In genomic region chr2:216362730-216363129, GRCh38 we compare ENCODE assay signal across 13 cellular contexts. TPM values are rescaled to one million over a fixed set of nuclear protein-coding genes. Genes with fewer than 3 reads are reported as not detected.
DNase-seq lines count a peak whose midpoint lies in the region; ATAC-seq and TF ChIP-seq lines count a peak whose summit lies in the region.
"Had no signal": no experiment of that assay in that cellular context is flagged by ENCODE, and none has a peak within 500 bp of the region (broad histone marks: within the 10 kb centered on the region; RNA-seq: fewer than 3 reads in every experiment).

No MANE protein-coding gene starts in this region.

- no peak overlapping the region for H2AFZ ChIP-seq in hepatocyte

- TF ChIP-seq CTCF in hepatocyte (IDR thresholded peaks at IDR 0.05; ENCODE audit: poor library complexity): no peak

- DNase-seq in DMS79 treated with DMSO at 0.1 percent for 48 hours (lab: John Stamatoyannopoulos, UW) (peak; percentile 94), LHCN-M2 (ENCODE audit: low read depth) (peak; percentile 24), amniotic epithelial cell (ENCODE audit: low read depth) (peak; percentile 82), hepatocyte (ENCODE audit: low spot score) (peak; percentile 50), NCI-H82 treated with DMSO at 0.1 percent for 48 hours (lab: John Stamatoyannopoulos, UW; ENCODE audit: unreplicated experiment) (no peak)
- DNase-seq in stimulated activated CD4-positive, alpha-beta T cell treated with anti-CD3 and anti-CD28 coated beads, Interleukin-2, amount 100 ng/mL, for 48 hours: no peak
- DNase-seq: activated CD8-positive, alpha-beta memory T cell treated with anti-CD3 and anti-CD28 coated beads, Interleukin-2, amount 10 ng/mL, durations not matched to agents 7 days and 5 days; NCI-H2081; stimulated activated naive CD8-positive, alpha-beta T cell treated with anti-CD3 and anti-CD28 coated beads, Interleukin-15, amount 100 ng/mL, for 72 hours had no signal

- H3K4me3 ChIP-seq in hepatocyte: no peak overlapping the region

- H3K27me3 ChIP-seq in hepatocyte: peaks cover 30% of the 10 kb centered on the region

- H4K20me1 ChIP-seq in hepatocyte (ENCODE audit: insufficient read depth, poor library complexity, severe bottlenecking): no peaks in the 10 kb centered on the region

- no peaks in the 10 kb centered on the region for H3K36me3 ChIP-seq in hepatocyte (replicated peaks; ENCODE audit: insufficient read depth, low read depth)

- WGBS in hepatocyte (ENCODE audit: low lambda C conversion rate, missing lambda C conversion rate): 62% methylated on average over 2 of the region's 2 CpGs

- H3K9me2 ChIP-seq in hepatocyte (replicated peaks; ENCODE audit: insufficient read depth): no peaks in the 10 kb centered on the region

- ATAC-seq in GM18505 (IDR thresholded peaks at IDR 0.05; ENCODE audit: unreplicated experiment) (no peak), GM19452 (IDR thresholded peaks at IDR 0.05; ENCODE audit: unreplicated experiment) (no peak)
- ATAC-seq: activated CD8-positive, alpha-beta memory T cell treated with anti-CD3 and anti-CD28 coated beads, Interleukin-2, amount 10 ng/mL, durations not matched to agents 7 days and 5 days; Right ventricle myocardium inferior; stimulated activated naive CD8-positive, alpha-beta T cell treated with anti-CD3 and anti-CD28 coated beads, Interleukin-15, amount 100 ng/mL, for 72 hours had no signal

- H3K4me1 ChIP-seq in hepatocyte (ENCODE audit: insufficient read depth): no peaks in the 10 kb centered on the region

- no peaks in the 10 kb centered on the region for H3K79me2 ChIP-seq in hepatocyte

- H3K4me2 ChIP-seq in hepatocyte: no peak overlapping the region

- no peak for TF ChIP-seq POLR2A in GM18505 (IDR thresholded peaks at IDR 0.05; ENCODE audit: borderline replicate concordance, extremely low read depth, insufficient read depth, insufficient read length)

- no peak overlapping the region for H3K27ac ChIP-seq in hepatocyte

- no peaks in the 10 kb centered on the region for H3K9me3 ChIP-seq in hepatocyte (ENCODE audit: low read depth)

RNA-seq across cellular contexts. Expression of gene MARCHF4, which starts 9.6 kb away (rescaled TPM):
- total RNA-seq in LHCN-M2 (2014; rRNA removed): 1.9 and 2.7 TPM in 2 replicates
- 17.2 TPM for polyA plus RNA-seq in LHCN-M2 (2012)
- total RNA-seq in hepatocyte: 0.13 TPM in 1 of 2 replicates, not detected in the other
- polyA plus RNA-seq in hepatocyte: 0.28 TPM in 1 of 2 replicates, not detected in the other
- total RNA-seq: activated CD8-positive, alpha-beta memory T cell treated with anti-CD3 and anti-CD28 coated beads, Interleukin-2, amount 10 ng/mL, durations not matched to agents 7 days and 5 days had no signal
- polyA plus RNA-seq: CD14-positive monocyte had no signal

RNA-seq across cellular contexts. Expression of gene SMARCAL1, which starts 49.6 kb away (rescaled TPM):
- total RNA-seq in LHCN-M2 (2014; rRNA removed) (9.2 and 16.2 TPM in 2 replicates), hepatocyte (10.7 and 19.9 TPM in 2 replicates)
- 19.9 TPM for polyA plus RNA-seq in LHCN-M2 (2012)
- 18.8 and 22.0 TPM in 2 replicates for polyA plus RNA-seq in hepatocyte

Comparison
In these comparisons a context has a peak if more than half of its experiments do, and no peak if none do; other contexts are left out.
1. DNase-seq: peak in DMS79 treated with DMSO at 0.1 percent for 48 hours (single experiment), LHCN-M2 (single experiment), amniotic epithelial cell (single experiment) and hepatocyte (single experiment); none in NCI-H82 treated with DMSO at 0.1 percent for 48 hours (single experiment) and stimulated activated CD4-positive, alpha-beta T cell treated with anti-CD3 and anti-CD28 coated beads, Interleukin-2, amount 100 ng/mL, for 48 hours (0 of 2).